ENCODE assay signal across 30 cellular contexts in genomic region chr10:123496996-123497660, GRCh38.
DNase-seq lines count a peak whose midpoint lies in the region; ATAC-seq, FAIRE-seq and TF ChIP-seq lines count a peak whose summit lies in the region.
"Had no signal": no experiment of that assay in that cellular context is flagged by ENCODE, and none has a peak within 500 bp of the region (broad histone marks: within the 10 kb centered on the region; RNA-seq: fewer than 3 reads in every experiment).

No MANE protein-coding gene starts in this region.

- H3K27me3 Mint-ChIP-seq in activated T-helper 2 cell treated with anti-CD3 and anti-CD28 coated beads, Interferon-gamma antibody, Interleukin-2, Interleukin-4, amounts not matched to agents 10 μg/mL and 5 μg/mL and 100 μg/mL, durations not matched to agents 14 hours and 24 hours and 36 hours (ENCODE audit: low read depth), result peaks cover 7% of the 10 kb centered on the region

- H3K27ac Mint-ChIP-seq in activated T-helper 2 cell treated with anti-CD3 and anti-CD28 coated beads, Interferon-gamma antibody, Interleukin-2, Interleukin-4, amounts not matched to agents 10 μg/mL and 5 μg/mL and 100 μg/mL, durations not matched to agents 14 hours and 24 hours and 36 hours, result no peak overlapping the region
- H3K27ac Mint-ChIP-seq: activated CD8-positive, alpha-beta T cell treated with anti-CD3 and anti-CD28 coated beads, Interleukin-2, amount 10 ng/mL, durations not matched to agents 7 days and 5 days; activated naive CD8-positive, alpha-beta T cell treated with anti-CD3 and anti-CD28 coated beads for 36 hours; CD14-positive monocyte; dendritic cell treated with granulocyte-macrophage colony-stimulating factor and Interleukin-4, amounts not matched to agents 40 ng/mL and 50 ng/mL, for 4 days; HFFc6; memory B cell; progenitor cell of endocrine pancreas; stimulated activated effector memory CD8-positive, alpha-beta T cell treated with anti-CD3 and anti-CD28 coated beads, Interleukin-12 subunit alpha, Interleukin-12 subunit beta, amount 100 ng/mL, for 72 hours; type B pancreatic cell had no signal

- no peaks in the 10 kb centered on the region for H3K4me1 Mint-ChIP-seq in activated T-helper 2 cell treated with anti-CD3 and anti-CD28 coated beads, Interferon-gamma antibody, Interleukin-2, Interleukin-4, amounts not matched to agents 10 μg/mL and 5 μg/mL and 100 μg/mL, durations not matched to agents 14 hours and 24 hours and 36 hours (ENCODE audit: low read depth)
- H3K4me1 Mint-ChIP-seq: activated naive CD8-positive, alpha-beta T cell treated with anti-CD3 and anti-CD28 coated beads for 36 hours; memory B cell; stimulated activated effector memory CD8-positive, alpha-beta T cell treated with anti-CD3 and anti-CD28 coated beads, Interleukin-12 subunit alpha, Interleukin-12 subunit beta, amount 100 ng/mL, for 72 hours had no signal

- DNase-seq in GM12891 (ENCODE audit: insufficient read length, low spot score) (no peak), NCI-H1417 (lab: John Stamatoyannopoulos, UW) (peak in 2 of 3 experiments; percentile 67 to 79), NCI-H524 treated with DMSO at 0.1 percent for 48 hours (lab: John Stamatoyannopoulos, UW) (peak; percentile 11), iPS-NIHi7 (ENCODE audit: extremely low spot score) (peak; percentile 40)
- no peak for DNase-seq in activated CD4-positive, alpha-beta T cell treated with anti-CD3 and anti-CD28 coated beads for 4 hours
- DNase-seq in activated T-helper 2 cell treated with anti-CD3 and anti-CD28 coated beads, Interferon-gamma antibody, Interleukin-2, Interleukin-4, amounts not matched to agents 10 μg/mL and 5 μg/mL and 100 μg/mL, durations not matched to agents 14 hours and 24 hours and 36 hours (ENCODE audit: low spot score), result no peak
- DNase-seq: activated CD8-positive, alpha-beta T cell treated with anti-CD3 and anti-CD28 coated beads, Interleukin-2, amount 10 ng/mL, durations not matched to agents 7 days and 5 days; activated naive CD8-positive, alpha-beta T cell treated with anti-CD3 and anti-CD28 coated beads for 36 hours; Calu3; esophagus squamous epithelium; foreskin melanocyte; heart right ventricle; HFFc6; Kasumi-1; left cardiac atrium; MV-4-11; NCI-H2081 treated with DMSO at 0.1 percent for 48 hours; right lobe of liver; stimulated activated CD4-positive, alpha-beta T cell treated with anti-CD3 and anti-CD28 coated beads, Interleukin-4, amount 100 ng/mL, for 24 hours; T-helper 1 cell had no signal

- no peak overlapping the region for H3K4me3 Mint-ChIP-seq in activated T-helper 2 cell treated with anti-CD3 and anti-CD28 coated beads, Interferon-gamma antibody, Interleukin-2, Interleukin-4, amounts not matched to agents 10 μg/mL and 5 μg/mL and 100 μg/mL, durations not matched to agents 14 hours and 24 hours and 36 hours (ENCODE audit: low read depth)
- H3K4me3 Mint-ChIP-seq: activated CD8-positive, alpha-beta T cell treated with anti-CD3 and anti-CD28 coated beads, Interleukin-2, amount 10 ng/mL, durations not matched to agents 7 days and 5 days; activated naive CD8-positive, alpha-beta T cell treated with anti-CD3 and anti-CD28 coated beads for 36 hours; CD14-positive monocyte; dendritic cell treated with granulocyte-macrophage colony-stimulating factor and Interleukin-4, amounts not matched to agents 40 ng/mL and 50 ng/mL, for 4 days; HFFc6; memory B cell; stimulated activated effector memory CD8-positive, alpha-beta T cell treated with anti-CD3 and anti-CD28 coated beads, Interleukin-12 subunit alpha, Interleukin-12 subunit beta, amount 100 ng/mL, for 72 hours; type B pancreatic cell had no signal

- TF ChIP-seq POLR2A in GM12891 (IDR thresholded peaks at IDR 0.05; ENCODE audit: low read depth, low read length), result no peak

- H3K9me3 Mint-ChIP-seq in activated T-helper 2 cell treated with anti-CD3 and anti-CD28 coated beads, Interferon-gamma antibody, Interleukin-2, Interleukin-4, amounts not matched to agents 10 μg/mL and 5 μg/mL and 100 μg/mL, durations not matched to agents 14 hours and 24 hours and 36 hours, result no peaks in the 10 kb centered on the region
- H3K9me3 Mint-ChIP-seq: activated naive CD8-positive, alpha-beta T cell treated with anti-CD3 and anti-CD28 coated beads for 36 hours; dendritic cell treated with granulocyte-macrophage colony-stimulating factor and Interleukin-4, amounts not matched to agents 40 ng/mL and 50 ng/mL, for 4 days; memory B cell; stimulated activated effector memory CD8-positive, alpha-beta T cell treated with anti-CD3 and anti-CD28 coated beads, Interleukin-12 subunit alpha, Interleukin-12 subunit beta, amount 100 ng/mL, for 72 hours; type B pancreatic cell had no signal

- H3K36me3 Mint-ChIP-seq in activated T-helper 2 cell treated with anti-CD3 and anti-CD28 coated beads, Interferon-gamma antibody, Interleukin-2, Interleukin-4, amounts not matched to agents 10 μg/mL and 5 μg/mL and 100 μg/mL, durations not matched to agents 14 hours and 24 hours and 36 hours (ENCODE audit: low read depth), result no peaks in the 10 kb centered on the region
- H3K36me3 Mint-ChIP-seq: activated naive CD8-positive, alpha-beta T cell treated with anti-CD3 and anti-CD28 coated beads for 36 hours; CD14-positive monocyte; memory B cell; stimulated activated effector memory CD8-positive, alpha-beta T cell treated with anti-CD3 and anti-CD28 coated beads, Interleukin-12 subunit alpha, Interleukin-12 subunit beta, amount 100 ng/mL, for 72 hours; type B pancreatic cell had no signal

- ATAC-seq in GM18861 (IDR thresholded peaks at IDR 0.05; ENCODE audit: unreplicated experiment), result no peak
- ATAC-seq: activated CD4-positive, CD25-positive, alpha-beta regulatory T cell treated with anti-CD3 and anti-CD28 coated beads, Interleukin-2, amount 50 U/mL, for 24 hours; activated CD8-positive, alpha-beta T cell treated with anti-CD3 and anti-CD28 coated beads, Interleukin-2, amount 10 ng/mL, durations not matched to agents 7 days and 5 days; heart right ventricle; HepG2; left cardiac atrium; right lobe of liver; stimulated activated effector memory CD8-positive, alpha-beta T cell treated with anti-CD3 and anti-CD28 coated beads, Interleukin-12 subunit alpha, Interleukin-12 subunit beta, amount 100 ng/mL, for 72 hours had no signal

- intact Hi-C loops in activated T-helper 2 cell treated with anti-CD3 and anti-CD28 coated beads, Interferon-gamma antibody, Interleukin-2, Interleukin-4, amounts not matched to agents 10 μg/mL and 5 μg/mL and 100 μg/mL, durations not matched to agents 14 hours and 24 hours and 36 hours (cut with micrococcal nuclease), result no loop called here

- peak; percentile 38 for FAIRE-seq in GM12891 (lab: Jason Lieb, UNC)
- FAIRE-seq: endometrium, HepG2 had no signal

TF ChIP-seq in GM12891, 5 proteins besides CTCF, POLR2A, EP300 and RAD21:
- TF ChIP-seq POLR2AphosphoS5 (IDR thresholded peaks at IDR 0.05; ENCODE audit: low read depth, low read length), result no peak
- TF ChIP-seq POU2F2 (IDR thresholded peaks at IDR 0.05; ENCODE audit: low read depth, low read length), result no peak
- TF ChIP-seq TAF1 (IDR thresholded peaks at IDR 0.05; ENCODE audit: low read depth, low read length), result no peak
- TF ChIP-seq PAX5 (IDR thresholded peaks at IDR 0.05; ENCODE audit: insufficient read depth, low read length, severe bottlenecking), result no peak
- TF ChIP-seq SPI1 (IDR thresholded peaks at IDR 0.05; ENCODE audit: low read depth, low read length), result no peak

Comparison
In these comparisons a context has a peak if more than half of its experiments do, and no peak if none do; other contexts are left out.
1. DNase-seq: peak in NCI-H1417 (2 of 3), NCI-H524 treated with DMSO at 0.1 percent for 48 hours (single experiment) and iPS-NIHi7 (single experiment); none in GM12891 (single experiment), activated CD4-positive, alpha-beta T cell treated with anti-CD3 and anti-CD28 coated beads for 4 hours (0 of 2) and activated T-helper 2 cell treated with anti-CD3 and anti-CD28 coated beads, Interferon-gamma antibody, Interleukin-2, Interleukin-4, amounts not matched to agents 10 μg/mL and 5 μg/mL and 100 μg/mL, durations not matched to agents 14 hours and 24 hours and 36 hours (single experiment).